In the genomic region with DNA sequence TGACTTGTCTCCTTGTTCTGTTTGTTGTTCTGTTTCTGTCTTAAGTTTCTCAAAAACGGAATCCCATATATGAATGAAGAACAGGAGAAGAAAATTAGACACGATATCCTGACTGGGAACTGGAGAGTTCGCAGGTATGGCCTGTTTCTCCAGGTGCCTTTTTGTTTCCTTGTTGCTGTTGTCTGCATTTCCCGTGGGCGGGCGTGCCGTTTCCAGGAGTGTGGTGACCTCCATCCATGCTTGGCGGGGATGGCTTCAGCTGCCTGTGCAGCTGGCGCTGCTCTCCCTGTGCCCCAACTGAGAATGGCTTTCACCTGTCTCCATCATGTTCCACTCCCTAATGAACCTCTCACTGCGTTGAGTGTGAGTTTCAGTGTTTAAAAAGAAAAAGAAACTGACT, we compare ENCODE assay signal across 23 cellular contexts. TPM values are rescaled to one million over a fixed set of nuclear protein-coding genes. Genes with fewer than 3 reads are reported as not detected.
DNase-seq lines count a peak whose midpoint lies in the region; ATAC-seq and TF ChIP-seq lines count a peak whose summit lies in the region.
"Had no signal": no experiment of that assay in that cellular context is flagged by ENCODE, and none has a peak within 500 bp of the region (broad histone marks: within the 10 kb centered on the region; RNA-seq: fewer than 3 reads in every experiment).

No MANE protein-coding gene starts in this region.

- no peaks in the 10 kb centered on the region for H3K36me3 Mint-ChIP-seq in WTC11
- H3K36me3 Mint-ChIP-seq in activated naive CD8-positive, alpha-beta T cell treated with anti-CD3 and anti-CD28 coated beads for 36 hours, result peaks cover 3% of the 10 kb centered on the region

- no peaks in the 10 kb centered on the region for H3K9me3 Mint-ChIP-seq in WTC11
- no peaks in the 10 kb centered on the region for H3K9me3 Mint-ChIP-seq in activated naive CD8-positive, alpha-beta T cell treated with anti-CD3 and anti-CD28 coated beads for 36 hours

- no peak overlapping the region for H3K4me3 ChIP-seq in spleen
- H3K4me3 ChIP-seq: MG63, SJCRH30 had no signal

- peak overlapping the region; percentile 12; the same call in 1 of the 2 replicates for H3K27ac Mint-ChIP-seq in WTC11
- no peak overlapping the region for H3K27ac Mint-ChIP-seq in activated naive CD8-positive, alpha-beta T cell treated with anti-CD3 and anti-CD28 coated beads for 36 hours

- peaks cover 0 to 15% (median 7%) of the 10 kb centered on the region in 6 donors for H3K36me3 ChIP-seq in spleen
- H3K36me3 ChIP-seq: SJCRH30 had no signal

- intact Hi-C loops in left colon (cut with DNase I, micrococcal nuclease) (no loop called here), spleen (cut with DNase I; ENCODE audit: low total_unique reads) (no loop called here)

- H3K27me3 Mint-ChIP-seq in WTC11 (ENCODE audit: low read depth), result no peaks in the 10 kb centered on the region
- no peaks in the 10 kb centered on the region for H3K27me3 Mint-ChIP-seq in activated naive CD8-positive, alpha-beta T cell treated with anti-CD3 and anti-CD28 coated beads for 36 hours

- H3K27ac ChIP-seq in spleen, result no peak overlapping the region
- H3K27ac ChIP-seq: SJCRH30 had no signal

- TF ChIP-seq POLR2A in spleen (IDR thresholded peaks at IDR 0.05), result no peak

- TF ChIP-seq CTCF in WTC11 (IDR thresholded peaks at IDR 0.05), result no peak
- TF ChIP-seq CTCF in spleen (IDR thresholded peaks at IDR 0.05 in 8 of 11, conservative IDR thresholded peaks at IDR 0.05 in 3 of 11), result no peak

- H3K4me3 Mint-ChIP-seq in WTC11, result no peak overlapping the region
- H3K4me3 Mint-ChIP-seq in activated naive CD8-positive, alpha-beta T cell treated with anti-CD3 and anti-CD28 coated beads for 36 hours, result no peak overlapping the region

- peaks cover 0 to 8% (median 0%) of the 10 kb centered on the region in 6 donors for H3K4me1 ChIP-seq in spleen
- H3K4me1 ChIP-seq: SJCRH30 had no signal

- ATAC-seq in WTC11, result no peak
- peak; percentile 66 for ATAC-seq in left colon

- H3K9me3 ChIP-seq in spleen, result no peaks in the 10 kb centered on the region
- H3K9me3 ChIP-seq: MG63, SJCRH30 had no signal

- peaks cover 10% of the 10 kb centered on the region for H3K4me1 Mint-ChIP-seq in WTC11
- peaks cover 1% of the 10 kb centered on the region for H3K4me1 Mint-ChIP-seq in activated naive CD8-positive, alpha-beta T cell treated with anti-CD3 and anti-CD28 coated beads for 36 hours

- POLR2A ChIA-PET in WTC11 (lab: Charles Lee), result no interaction called here

- CTCF ChIA-PET in WTC11 (lab: Charles Lee), result no interaction called here

- DNase-seq in NCI-H2107 treated with DMSO at 0.1 percent for 48 hours (lab: John Stamatoyannopoulos, UW; ENCODE audit: unreplicated experiment) (peak; percentile 12), NCI-H2107 (lab: John Stamatoyannopoulos, UW) (no peak), WTC11 (ENCODE audit: low spot score) (no peak), left colon (peak in 1 of 2 donors; percentile 45), spleen (peak; percentile 44), NOMO-1 treated with DMSO at 0.1 percent for 48 hours (lab: John Stamatoyannopoulos, UW; ENCODE audit: unreplicated experiment) (no peak), HUDEP-2 (lab: John Stamatoyannopoulos, UW; ENCODE audit: unreplicated experiment in 76 of 76) (no peak)
- no peak for DNase-seq in activated naive CD8-positive, alpha-beta T cell treated with anti-CD3 and anti-CD28 coated beads for 36 hours
- DNase-seq: 8988T, AML-193, C1 segment of cervical spinal cord, EL, GF-D8, H7, MG63, NCI-H1417, NCI-H187 treated with DMSO at 0.1 percent for 48 hours, NCI-H2171 treated with DMSO at 0.1 percent for 48 hours, NCI-H526 treated with DMSO at 0.1 percent for 48 hours, T-helper 1 cell had no signal

- no peaks in the 10 kb centered on the region for H3K27me3 ChIP-seq in spleen (replicated peaks in 1 of 7)
- H3K27me3 ChIP-seq: MG63, SJCRH30 had no signal

- 89 to 94% (median 90%) methylated on average over 10 of the region's 10 CpGs for WGBS in spleen, 5 donors

TF ChIP-seq in WTC11, 78 proteins besides CTCF, POLR2A, EP300 and RAD21:
- TF ChIP-seq, protein P1, sequence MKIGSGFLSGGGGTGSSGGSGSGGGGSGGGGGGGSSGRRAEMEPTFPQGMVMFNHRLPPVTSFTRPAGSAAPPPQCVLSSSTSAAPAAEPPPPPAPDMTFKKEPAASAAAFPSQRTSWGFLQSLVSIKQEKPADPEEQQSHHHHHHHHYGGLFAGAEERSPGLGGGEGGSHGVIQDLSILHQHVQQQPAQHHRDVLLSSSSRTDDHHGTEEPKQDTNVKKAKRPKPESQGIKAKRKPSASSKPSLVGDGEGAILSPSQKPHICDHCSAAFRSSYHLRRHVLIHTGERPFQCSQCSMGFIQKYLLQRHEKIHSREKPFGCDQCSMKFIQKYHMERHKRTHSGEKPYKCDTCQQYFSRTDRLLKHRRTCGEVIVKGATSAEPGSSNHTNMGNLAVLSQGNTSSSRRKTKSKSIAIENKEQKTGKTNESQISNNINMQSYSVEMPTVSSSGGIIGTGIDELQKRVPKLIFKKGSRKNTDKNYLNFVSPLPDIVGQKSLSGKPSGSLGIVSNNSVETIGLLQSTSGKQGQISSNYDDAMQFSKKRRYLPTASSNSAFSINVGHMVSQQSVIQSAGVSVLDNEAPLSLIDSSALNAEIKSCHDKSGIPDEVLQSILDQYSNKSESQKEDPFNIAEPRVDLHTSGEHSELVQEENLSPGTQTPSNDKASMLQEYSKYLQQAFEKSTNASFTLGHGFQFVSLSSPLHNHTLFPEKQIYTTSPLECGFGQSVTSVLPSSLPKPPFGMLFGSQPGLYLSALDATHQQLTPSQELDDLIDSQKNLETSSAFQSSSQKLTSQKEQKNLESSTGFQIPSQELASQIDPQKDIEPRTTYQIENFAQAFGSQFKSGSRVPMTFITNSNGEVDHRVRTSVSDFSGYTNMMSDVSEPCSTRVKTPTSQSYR (CRISPR knock-in tag; IDR thresholded peaks at IDR 0.05), result no peak
- TF ChIP-seq, protein P2, sequence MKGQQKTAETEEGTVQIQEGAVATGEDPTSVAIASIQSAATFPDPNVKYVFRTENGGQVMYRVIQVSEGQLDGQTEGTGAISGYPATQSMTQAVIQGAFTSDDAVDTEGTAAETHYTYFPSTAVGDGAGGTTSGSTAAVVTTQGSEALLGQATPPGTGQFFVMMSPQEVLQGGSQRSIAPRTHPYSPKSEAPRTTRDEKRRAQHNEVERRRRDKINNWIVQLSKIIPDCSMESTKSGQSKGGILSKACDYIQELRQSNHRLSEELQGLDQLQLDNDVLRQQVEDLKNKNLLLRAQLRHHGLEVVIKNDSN (CRISPR knock-in tag; IDR thresholded peaks at IDR 0.05), result no peak
- TF ChIP-seq, protein P3, sequence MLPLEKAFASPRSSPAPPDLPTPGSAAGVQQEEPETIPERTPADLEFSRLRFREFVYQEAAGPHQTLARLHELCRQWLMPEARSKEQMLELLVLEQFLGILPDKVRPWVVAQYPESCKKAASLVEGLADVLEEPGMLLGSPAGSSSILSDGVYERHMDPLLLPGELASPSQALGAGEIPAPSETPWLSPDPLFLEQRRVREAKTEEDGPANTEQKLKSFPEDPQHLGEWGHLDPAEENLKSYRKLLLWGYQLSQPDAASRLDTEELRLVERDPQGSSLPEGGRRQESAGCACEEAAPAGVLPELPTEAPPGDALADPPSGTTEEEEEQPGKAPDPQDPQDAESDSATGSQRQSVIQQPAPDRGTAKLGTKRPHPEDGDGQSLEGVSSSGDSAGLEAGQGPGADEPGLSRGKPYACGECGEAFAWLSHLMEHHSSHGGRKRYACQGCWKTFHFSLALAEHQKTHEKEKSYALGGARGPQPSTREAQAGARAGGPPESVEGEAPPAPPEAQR (CRISPR knock-in tag; IDR thresholded peaks at IDR 0.05), result no peak
- TF ChIP-seq NFE2L1 (CRISPR knock-in tag; IDR thresholded peaks at IDR 0.05) (no peak), SMAD4 (CRISPR knock-in tag; IDR thresholded peaks at IDR 0.05) (no peak)

RNA-seq across cellular contexts. Expression of gene PNLDC1, which starts 4.4 kb away (rescaled TPM):
- total RNA-seq in WTC11 (2021), result 0.16 to 0.39 TPM (median 0.34 TPM) in 3 replicates
- not detected for total RNA-seq in left colon
- total RNA-seq in spleen, result under 1 TPM in 1 of 7 donors, not detected in 6; 0.44 TPM
- polyA plus RNA-seq in spleen, result 1 to 10 TPM in 1 of 3 donors, under 1 TPM in 2; 0.11 to 1.2 (median 0.20) TPM
- total RNA-seq in activated naive CD8-positive, alpha-beta T cell treated with anti-CD3 and anti-CD28 coated beads for 36 hours, result under 1 TPM in 1 of 2 experiments, not detected in 1; 0.31 TPM
- total RNA-seq: H7, LHCN-M2, OCI-LY7, SJCRH30 had no signal

RNA-seq across cellular contexts. Expression of gene MRPL18, which starts 14.2 kb away (rescaled TPM):
- total RNA-seq in WTC11 (2021), result 81.8 to 95.2 TPM (median 83.0 TPM) in 3 replicates
- total RNA-seq in left colon, result 10 to 100 TPM; 66.9 to 72.5 TPM
- total RNA-seq in spleen, result 10 to 100 TPM; 29.6 to 58.2 (median 42.1) TPM
- 10 to 100 TPM; 55.4 to 76.7 (median 66.2) TPM for polyA plus RNA-seq in spleen
- total RNA-seq in activated naive CD8-positive, alpha-beta T cell treated with anti-CD3 and anti-CD28 coated beads for 36 hours, result 100 to 1,000 TPM; 106 to 108 TPM

RNA-seq across cellular contexts. Expression of gene TCP1, which starts 15.1 kb away (rescaled TPM):
- total RNA-seq in WTC11 (2021), result 293 to 388 TPM (median 301 TPM) in 3 replicates
- 100 to 1,000 TPM; 165 to 172 TPM for total RNA-seq in left colon
- 100 to 1,000 TPM in 6 of 7 donors, 10 to 100 TPM in 1; 94.1 to 136 (median 119) TPM for total RNA-seq in spleen
- polyA plus RNA-seq in spleen, result 10 to 100 TPM; 74.3 to 78.9 (median 76.3) TPM
- total RNA-seq in activated naive CD8-positive, alpha-beta T cell treated with anti-CD3 and anti-CD28 coated beads for 36 hours, result 100 to 1,000 TPM; 627 to 631 TPM

RNA-seq across cellular contexts. Expression of gene ACAT2, which starts 42.7 kb away (rescaled TPM):
- total RNA-seq in WTC11 (2021) (96.1 to 138 TPM (median 98.7 TPM) in 3 replicates), left colon (100 to 1,000 TPM in 1 of 2 donors, 10 to 100 TPM in 1; 72.8 to 114 TPM), spleen (10 to 100 TPM in 4 of 7 donors, 1 to 10 TPM in 3; 6.0 to 17.4 (median 13.6) TPM)
- 10 to 100 TPM; 12.7 to 14.9 (median 14.5) TPM for polyA plus RNA-seq in spleen
- 10 to 100 TPM; 67.8 to 68.4 TPM for total RNA-seq in activated naive CD8-positive, alpha-beta T cell treated with anti-CD3 and anti-CD28 coated beads for 36 hours

Comparison
In these comparisons a context has a peak if more than half of its experiments do, and no peak if none do; other contexts are left out.
1. DNase-seq: peak in NCI-H2107 treated with DMSO at 0.1 percent for 48 hours (single experiment) and spleen (single experiment); none in NCI-H2107 (single experiment), WTC11 (single experiment), activated naive CD8-positive, alpha-beta T cell treated with anti-CD3 and anti-CD28 coated beads for 36 hours (single experiment), NOMO-1 treated with DMSO at 0.1 percent for 48 hours (single experiment) and HUDEP-2 (0 of 76).